In genomic region chr11:64810891-64811272, GRCh38 we compare ENCODE assay signal across 1 cellular context.
A peak's percentile ranks its signal among the peaks of the same experiment; 100 is the strongest.
TF ChIP-seq lines count a peak whose summit lies in the region.

No MANE protein-coding gene starts in this region.

TF ChIP-seq in K562, 482 proteins besides CTCF, POLR2A, EP300 and RAD21 (continues in another document):
- TF ChIP-seq ZHX1 (conservative IDR thresholded peaks at IDR 0.05; ENCODE audit: low read length) = no peak
- TF ChIP-seq HDAC8 (tag; IDR thresholded peaks at IDR 0.05) = no peak
- no peak for TF ChIP-seq ESRRB (CRISPR knock-in tag; IDR thresholded peaks at IDR 0.05; ENCODE audit: borderline replicate concordance)
- no peak for TF ChIP-seq ZNF133 (CRISPR knock-in tag; IDR thresholded peaks at IDR 0.05)
- 0 out of 2 replicates have a peak, but pooled peaks have one; percentile 36 for TF ChIP-seq ZBTB33 (CRISPR knock-in tag; IDR thresholded peaks at IDR 0.05)
- TF ChIP-seq SPI1 (IDR thresholded peaks at IDR 0.05; ENCODE audit: borderline replicate concordance, low read depth, low read length) = peak; percentile 25; the same call in 1 of the 2 replicates
- TF ChIP-seq MAZ (CRISPR knock-in tag; conservative IDR thresholded peaks at IDR 0.05 in 1 of 2, IDR thresholded peaks at IDR 0.05 in 1 of 2) = no peak
- peak in 1 of 2 experiments; percentile 51 for TF ChIP-seq E2F6 (IDR thresholded peaks at IDR 0.05; ENCODE audit: borderline replicate concordance in 1 of 2, extremely low read depth in 1 of 2, insufficient read depth in 1 of 2, insufficient read length in 1 of 2, low read depth in 1 of 2, low read length in 1 of 2, poor library complexity in 1 of 2, severe bottlenecking in 1 of 2)
- 0 out of 2 replicates have a peak, but pooled peaks have one; percentile 17 for TF ChIP-seq TRIM28 (IDR thresholded peaks at IDR 0.05)
- 0 out of 2 replicates have a peak, but pooled peaks have one; percentile 11 for TF ChIP-seq ETV5 (CRISPR knock-in tag; IDR thresholded peaks at IDR 0.05; ENCODE audit: low read depth)
- TF ChIP-seq DDX20 (tag; IDR thresholded peaks at IDR 0.05; ENCODE audit: low read depth) = no peak
- 0 out of 2 replicates have a peak, but pooled peaks have one; percentile 11 for TF ChIP-seq MAX (CRISPR knock-in tag; IDR thresholded peaks at IDR 0.05)
- no peak for TF ChIP-seq ID3 (CRISPR knock-in tag; IDR thresholded peaks at IDR 0.05)
- TF ChIP-seq ID3 (tag; IDR thresholded peaks at IDR 0.05) = no peak
- 0 out of 4 replicates have a peak, but pooled peaks of 1 of the 2 experiments have one; percentile 24 for TF ChIP-seq TRIM24 (IDR thresholded peaks at IDR 0.05)
- no peak for TF ChIP-seq LARP7 (IDR thresholded peaks at IDR 0.05)
- TF ChIP-seq SMARCE1 (IDR thresholded peaks at IDR 0.05) = no peak
- no peak for TF ChIP-seq PCBP2 (IDR thresholded peaks at IDR 0.05; ENCODE audit: low read depth, low read length, poor library complexity, severe bottlenecking)
- TF ChIP-seq ZNF639 (CRISPR knock-in tag; conservative IDR thresholded peaks at IDR 0.05 in 1 of 2, IDR thresholded peaks at IDR 0.05 in 1 of 2) = peak in 1 of 2 experiments; percentile 47; a peak in 1 of 4 replicates
- 0 out of 2 replicates have a peak, but pooled peaks have one; percentile 16 for TF ChIP-seq XRCC5 (IDR thresholded peaks at IDR 0.05; ENCODE audit: low read depth, low read length)
- no peak for TF ChIP-seq CBX8 (IDR thresholded peaks at IDR 0.05; ENCODE audit: borderline replicate concordance, extremely low read depth, low read depth, low read length, poor library complexity, severe bottlenecking)
- no peak for TF ChIP-seq SIX5 (IDR thresholded peaks at IDR 0.05; ENCODE audit: borderline replicate concordance in 1 of 2, insufficient read depth in 1 of 2, low read depth in 1 of 2, low read length in 2 of 2)
- TF ChIP-seq SMARCB1 (IDR thresholded peaks at IDR 0.05; ENCODE audit: insufficient read length, low read depth) = no peak
- TF ChIP-seq MEF2A (IDR thresholded peaks at IDR 0.05; ENCODE audit: control insufficient read depth, low read depth, low read length) = no peak
- peak; percentile 82 for TF ChIP-seq BCOR (IDR thresholded peaks at IDR 0.05)
- peak; percentile 41; the same call in 1 of the 2 replicates for TF ChIP-seq NKRF (IDR thresholded peaks at IDR 0.05; ENCODE audit: borderline replicate concordance)
- TF ChIP-seq KDM1A (IDR thresholded peaks at IDR 0.05) = 0 out of 4 replicates have a peak, but pooled peaks of 1 of the 2 experiments have one; percentile 28
- TF ChIP-seq GABPA (tag; conservative IDR thresholded peaks at IDR 0.05; ENCODE audit: low read depth) = peak; percentile 69
- TF ChIP-seq BRF2 (IDR thresholded peaks at IDR 0.05; ENCODE audit: borderline replicate concordance, insufficient read depth, insufficient read length) = no peak
- TF ChIP-seq MAFF (IDR thresholded peaks at IDR 0.05; ENCODE audit: low read length) = no peak
- TF ChIP-seq MLLT1 (IDR thresholded peaks at IDR 0.05) = peak in 1 of 2 experiments; percentile 88; a peak in 2 of 4 replicates
- TF ChIP-seq NR2C1 (IDR thresholded peaks at IDR 0.05) = no peak
- TF ChIP-seq NR2C1 (tag; IDR thresholded peaks at IDR 0.05) = 0 out of 2 replicates have a peak, but pooled peaks have one; percentile 7
- peak; percentile 24; the same call in 1 of the 2 replicates for TF ChIP-seq EP400 (IDR thresholded peaks at IDR 0.05)
- peak; percentile 47 for TF ChIP-seq L3MBTL2 (IDR thresholded peaks at IDR 0.05)
- no peak for TF ChIP-seq ZNF253 (CRISPR knock-in tag; conservative IDR thresholded peaks at IDR 0.05)
- TF ChIP-seq HMG20B (CRISPR knock-in tag; IDR thresholded peaks at IDR 0.05) = no peak
- no peak for TF ChIP-seq NR2C2 (CRISPR knock-in tag; IDR thresholded peaks at IDR 0.05)
- peak; percentile 62 for TF ChIP-seq NR2C2 (tag; IDR thresholded peaks at IDR 0.05)
- no peak for TF ChIP-seq ZNF407 (IDR thresholded peaks at IDR 0.05; ENCODE audit: low read depth)
